1 cellular context compared by ENCODE assay signal in genomic region chr4:158783775-158784174, GRCh38.
TF ChIP-seq lines count a peak whose summit lies in the region.

No MANE protein-coding gene starts in this region.

TF ChIP-seq in SK-N-SH, 30 proteins besides CTCF, POLR2A, EP300 and RAD21 (continued from another document):
- no peak for TF ChIP-seq USF1 (IDR thresholded peaks at IDR 0.05; ENCODE audit: borderline replicate concordance, low read depth)
